Comparison of ENCODE assay signal across 12 cellular contexts in the genomic region with DNA sequence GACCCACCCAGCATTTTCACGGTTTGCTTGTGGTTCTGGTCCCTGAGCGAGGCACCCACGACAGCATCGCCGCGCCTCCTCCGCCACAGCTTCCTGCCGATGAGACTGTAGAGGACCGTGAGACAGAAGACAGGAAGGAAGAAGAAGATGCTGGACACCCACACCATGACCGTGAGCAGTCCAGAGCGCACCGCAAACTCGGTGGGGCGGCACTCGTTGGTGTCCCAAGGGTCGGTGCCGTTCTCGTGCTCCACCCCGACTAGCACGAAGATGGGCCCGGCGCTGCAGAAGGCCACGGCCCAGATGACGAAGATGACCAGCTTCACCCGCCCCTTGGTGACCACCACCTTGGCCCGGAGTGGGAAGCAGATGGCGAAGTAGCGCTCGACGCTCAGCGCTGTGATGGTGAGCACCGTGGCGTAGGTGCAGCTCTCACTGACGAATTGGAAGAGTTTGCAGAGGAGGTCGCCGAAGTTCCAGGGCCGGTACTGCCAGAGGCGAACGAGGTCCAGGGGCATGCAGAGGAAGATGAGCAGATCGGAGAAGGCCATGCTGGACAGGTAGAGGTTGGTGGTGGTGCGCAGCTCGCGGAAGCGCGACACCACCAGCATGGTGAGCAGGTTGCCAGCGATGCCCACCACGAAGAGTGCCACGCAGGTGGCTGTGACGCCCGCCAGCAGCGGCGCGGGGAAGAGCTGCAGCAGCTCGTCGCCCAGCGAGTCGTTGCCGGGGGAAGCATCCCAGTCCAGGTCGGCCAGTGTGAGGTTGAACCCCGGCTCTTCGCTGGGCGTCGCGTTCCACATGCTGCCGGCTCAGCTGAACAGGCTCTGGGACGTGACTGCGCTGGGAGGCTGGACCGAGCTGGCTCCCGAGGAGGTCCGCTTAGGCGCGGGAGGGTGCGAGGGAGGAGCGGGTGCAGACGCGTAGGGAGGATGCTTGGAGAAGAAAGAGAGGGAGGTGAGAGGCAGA. TPM values are rescaled to one million over a fixed set of nuclear protein-coding genes. Genes with fewer than 3 reads are reported as not detected.
DNase-seq lines count a peak whose midpoint lies in the region; ATAC-seq and TF ChIP-seq lines count a peak whose summit lies in the region.
"Had no signal": no experiment of that assay in that cellular context is flagged by ENCODE, and none has a peak within 500 bp of the region (broad histone marks: within the 10 kb centered on the region; RNA-seq: fewer than 3 reads in every experiment).

A gene with protein sequence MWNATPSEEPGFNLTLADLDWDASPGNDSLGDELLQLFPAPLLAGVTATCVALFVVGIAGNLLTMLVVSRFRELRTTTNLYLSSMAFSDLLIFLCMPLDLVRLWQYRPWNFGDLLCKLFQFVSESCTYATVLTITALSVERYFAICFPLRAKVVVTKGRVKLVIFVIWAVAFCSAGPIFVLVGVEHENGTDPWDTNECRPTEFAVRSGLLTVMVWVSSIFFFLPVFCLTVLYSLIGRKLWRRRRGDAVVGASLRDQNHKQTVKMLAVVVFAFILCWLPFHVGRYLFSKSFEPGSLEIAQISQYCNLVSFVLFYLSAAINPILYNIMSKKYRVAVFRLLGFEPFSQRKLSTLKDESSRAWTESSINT (minus strand): TSS at position 846 of the 969 bp plus-strand sequence. CDS start 43 bp downstream, at position 803.

- H3K27me3 Mint-ChIP-seq in activated CD4-positive, alpha-beta T cell treated with anti-CD3 and anti-CD28 coated beads, Interleukin-2, amount 10 ng/mL, durations not matched to agents 24 days and 14 days = peaks cover 78% of the 10 kb centered on the region
- H3K27me3 Mint-ChIP-seq in endodermal cell (ENCODE audit: insufficient read depth) (peaks cover 75% of the 10 kb centered on the region), MCF 10A (ENCODE audit: insufficient read depth, unreplicated experiment) (peaks cover 17% of the 10 kb centered on the region)

- H3K4me1 ChIP-seq in endodermal cell (ENCODE audit: control insufficient read depth, insufficient read depth, low read length) = no peaks in the 10 kb centered on the region

- POLR2A ChIA-PET in RWPE1 (lab: Yijun Ruan, JAX; ENCODE audit: low non-redundant PET) (no interaction called here), MCF 10A (lab: Yijun Ruan, JAX) (interaction anchor here (0.6 kb wide), 1 partner anchor 23 kb away, joined by 3 read pairs; no protein-coding TSS in a partner anchor)

- peaks cover 91% of the 10 kb centered on the region for H3K27me3 ChIP-seq in endodermal cell (ENCODE audit: control insufficient read depth, insufficient read depth, low read length, poor library complexity, severe bottlenecking)

- peak within 1 kb of the TSS; percentile 31 for H3K27ac Mint-ChIP-seq in activated CD4-positive, alpha-beta T cell treated with anti-CD3 and anti-CD28 coated beads, Interleukin-2, amount 10 ng/mL, durations not matched to agents 24 days and 14 days
- H3K27ac Mint-ChIP-seq in endodermal cell = no peak within 1 kb of the TSS
- no peak within 1 kb of the TSS for H3K27ac Mint-ChIP-seq in MCF 10A (ENCODE audit: low read depth, unreplicated experiment)

- CTCF ChIA-PET in RWPE1 (lab: Yijun Ruan, JAX) = interaction anchor here (0.6 to 0.8 kb wide), 3 partner anchors 33 to 166 kb away, joined by 4 to 10 read pairs (median 4); no protein-coding TSS in a partner anchor
- CTCF ChIA-PET in MCF 10A (lab: Yijun Ruan, JAX) = interaction anchor here (0.6 kb wide), 2 partner anchors 29 to 247 kb away, joined by 3 to 4 read pairs; no protein-coding TSS in a partner anchor

- no peaks in the 10 kb centered on the region for H3K36me3 ChIP-seq in endodermal cell (ENCODE audit: control insufficient read depth, insufficient read depth, low read length)
- H3K36me3 ChIP-seq: heart right ventricle had no signal

- BruUV-seq in MCF 10A (replicated peaks; lab: Mats Ljungman, UMichigan) = no TSS peak

- peak within 1 kb of the TSS; percentile 78 for H3K4me3 Mint-ChIP-seq in activated CD4-positive, alpha-beta T cell treated with anti-CD3 and anti-CD28 coated beads, Interleukin-2, amount 10 ng/mL, durations not matched to agents 24 days and 14 days
- H3K4me3 Mint-ChIP-seq in endodermal cell (peak within 1 kb of the TSS; percentile 40), MCF 10A (ENCODE audit: unreplicated experiment) (no peak within 1 kb of the TSS)

- intact Hi-C loops in activated CD4-positive, alpha-beta T cell treated with anti-CD3 and anti-CD28 coated beads, Interleukin-2, amount 10 ng/mL, durations not matched to agents 24 days and 14 days (cut with micrococcal nuclease) = loop anchor here (5.0 kb wide), 1 partner anchor 949 kb away; the partner anchor contains the start of gene NLGN1
- intact Hi-C loops in sciatic nerve (cut with DNase I) = no loop called here
- intact Hi-C loops in MCF 10A (cut with micrococcal nuclease) = no loop called here

- WGBS in endodermal cell (ENCODE audit: insufficient coverage in 1 of 2, insufficient read length in 1 of 2), 2 experiments = 55% methylated on average over 37 to 76 of the region's 76 CpGs

- H3K9me3 Mint-ChIP-seq in activated CD4-positive, alpha-beta T cell treated with anti-CD3 and anti-CD28 coated beads, Interleukin-2, amount 10 ng/mL, durations not matched to agents 24 days and 14 days = peaks cover 29% of the 10 kb centered on the region
- H3K9me3 Mint-ChIP-seq in endodermal cell = peaks cover 12% of the 10 kb centered on the region
- peaks cover 8% of the 10 kb centered on the region for H3K9me3 Mint-ChIP-seq in MCF 10A (ENCODE audit: unreplicated experiment)

- H3K27ac ChIP-seq in endodermal cell (ENCODE audit: low read depth, low read length) (no peak within 1 kb of the TSS), RWPE1 (no peak within 1 kb of the TSS)
- H3K27ac ChIP-seq: heart right ventricle had no signal

- no peaks in the 10 kb centered on the region for H3K9me3 ChIP-seq in endodermal cell (ENCODE audit: control insufficient read depth, low read length)
- H3K9me3 ChIP-seq: heart right ventricle had no signal

- TF ChIP-seq CTCF in endodermal cell (conservative IDR thresholded peaks at IDR 0.05) (no peak), RWPE1 (conservative IDR thresholded peaks at IDR 0.05; ENCODE audit: low read depth) (no peak), MCF 10A (IDR thresholded peaks at IDR 0.05; ENCODE audit: unreplicated experiment) (no peak)

- H3K4me1 Mint-ChIP-seq in activated CD4-positive, alpha-beta T cell treated with anti-CD3 and anti-CD28 coated beads, Interleukin-2, amount 10 ng/mL, durations not matched to agents 24 days and 14 days = peaks cover 26% of the 10 kb centered on the region
- H3K4me1 Mint-ChIP-seq in endodermal cell (peaks cover 8% of the 10 kb centered on the region), MCF 10A (ENCODE audit: insufficient read depth, unreplicated experiment) (no peaks in the 10 kb centered on the region)

- H3K4me3 ChIP-seq in endodermal cell (ENCODE audit: low read length) = peak within 1 kb of the TSS; percentile 36

- no peak within 1 kb of the TSS for H3K9ac ChIP-seq in endodermal cell (ENCODE audit: extremely low read depth, low read length, poor library complexity, severe bottlenecking)

- H3K36me3 Mint-ChIP-seq in activated CD4-positive, alpha-beta T cell treated with anti-CD3 and anti-CD28 coated beads, Interleukin-2, amount 10 ng/mL, durations not matched to agents 24 days and 14 days (ENCODE audit: low read depth) = peaks cover 12% of the 10 kb centered on the region
- H3K36me3 Mint-ChIP-seq in endodermal cell (ENCODE audit: low read depth) (no peaks in the 10 kb centered on the region), MCF 10A (ENCODE audit: insufficient read depth, unreplicated experiment) (no peaks in the 10 kb centered on the region)

- peak; percentile 70 for DNase-seq in activated CD4-positive, alpha-beta T cell treated with anti-CD3 and anti-CD28 coated beads, Interleukin-2, amount 10 ng/mL, durations not matched to agents 24 days and 14 days
- DNase-seq in activated CD4-positive, alpha-beta T cell treated with anti-CD3 and anti-CD28 coated beads, Interleukin-2, amount 50 U/mL, for 4 hours = no peak
- DNase-seq in T-helper 9 cell (peak; percentile 0), endodermal cell (peak; percentile 55), sciatic nerve (ENCODE audit: low spot score) (no peak), RWPE1 (ENCODE audit: low spot score) (no peak), NCI-H748 (lab: John Stamatoyannopoulos, UW; ENCODE audit: unreplicated experiment) (no peak), MCF 10A (ENCODE audit: unreplicated experiment) (no peak)
- DNase-seq: heart right ventricle, NCI-H748 treated with DMSO at 0.1 percent for 48 hours had no signal

- ATAC-seq in sciatic nerve = peak; percentile 28
- ATAC-seq: heart right ventricle had no signal

RNA-seq across cellular contexts. Expression of the gene that starts here (rescaled TPM):
- not detected in 2 replicates for total RNA-seq in activated CD4-positive, alpha-beta T cell treated with anti-CD3 and anti-CD28 coated beads, Interleukin-2, amount 10 ng/mL, durations not matched to agents 24 days and 14 days
- total RNA-seq in endodermal cell (not detected), sciatic nerve (not detected), MCF 10A (2022) (not detected in 2 replicates)
- polyA plus RNA-seq in endodermal cell (2013, experiment 1 of 2) = not detected
- not detected for polyA plus RNA-seq in endodermal cell (2013, experiment 2 of 2)
- total RNA-seq: A673, heart right ventricle, M059J had no signal
- polyA plus RNA-seq: heart right ventricle had no signal

Comparison
In these comparisons a context has a peak if more than half of its experiments do, and no peak if none do; other contexts are left out.
1. Peak in DNase-seq in activated CD4-positive, alpha-beta T cell treated with anti-CD3 and anti-CD28 coated beads, Interleukin-2, amount 10 ng/mL, durations not matched to agents 24 days and 14 days; RNA of the gene not detected or under 1 TPM.
2. Peak in DNase-seq and H3K4me3 ChIP-seq in endodermal cell; RNA of the gene not detected or under 1 TPM.
3. Peak in ATAC-seq in sciatic nerve; RNA of the gene not detected or under 1 TPM.